ENCODE assay signal across 18 cellular contexts in genomic region chr20:9441948-9442347, GRCh38.
DNase-seq lines count a peak whose midpoint lies in the region; ATAC-seq, FAIRE-seq and TF ChIP-seq lines count a peak whose summit lies in the region.
"Had no signal": no experiment of that assay in that cellular context is flagged by ENCODE, and none has a peak within 500 bp of the region (broad histone marks: within the 10 kb centered on the region; RNA-seq: fewer than 3 reads in every experiment).

No MANE protein-coding gene starts in this region.

- no peaks in the 10 kb centered on the region for H3K36me3 ChIP-seq in GM12878 (ENCODE audit: control insufficient read depth in 2 of 2, insufficient read depth in 2 of 2, low read length in 1 of 2)
- H3K36me3 ChIP-seq in neural progenitor cell, result peaks cover 11% of the 10 kb centered on the region
- H3K36me3 ChIP-seq: SJCRH30 had no signal

- SMC1A ChIA-PET in GM12878 (lab: Charles Lee; ENCODE audit: uncharacterized antibody, unreplicated experiment), result no interaction called here

- H4K20me1 ChIP-seq in GM12878 (ENCODE audit: control insufficient read depth, insufficient read depth), result no peaks in the 10 kb centered on the region
- no peaks in the 10 kb centered on the region for H4K20me1 ChIP-seq in neural progenitor cell (ENCODE audit: low read depth)

- H3K4me2 ChIP-seq in GM12878 (ENCODE audit: control insufficient read depth, insufficient read depth) (no peak overlapping the region), neural progenitor cell (no peak overlapping the region)

- intact Hi-C loops in GM12878 (cut with micrococcal nuclease; ENCODE audit: unreplicated experiment), result no loop called here

- in situ Hi-C loops in GM12878 (cut with MboI), result no loop called here

- peaks cover 23% of the 10 kb centered on the region for H3K9me3 Mint-ChIP-seq in HFFc6
- H3K9me3 Mint-ChIP-seq in neural progenitor cell, result peaks cover 8% of the 10 kb centered on the region

- no peak for TF ChIP-seq EP300 in GM12878 (IDR thresholded peaks at IDR 0.05; ENCODE audit: borderline replicate concordance in 1 of 2, control insufficient read depth in 1 of 2, low read depth in 2 of 2, low read length in 2 of 2)

- CTCF ChIA-PET in GM12878 (lab: Yijun Ruan, JAX), result interaction anchor here (0.7 kb wide), 1 partner anchor 26 kb away, joined by 3 read pairs; no protein-coding TSS in a partner anchor

- H3K27me3 Mint-ChIP-seq in HFFc6 (ENCODE audit: insufficient read depth), result peaks cover 6% of the 10 kb centered on the region
- H3K27me3 Mint-ChIP-seq in neural progenitor cell (ENCODE audit: insufficient read depth, low read depth), result peaks cover 2% of the 10 kb centered on the region
- H3K27me3 Mint-ChIP-seq: IgD-negative memory B cell had no signal

- peak; percentile 78 for ATAC-seq in GM19324 (IDR thresholded peaks at IDR 0.05; ENCODE audit: low FRiP score, unreplicated experiment)
- ATAC-seq in HG03280 (IDR thresholded peaks at IDR 0.05; ENCODE audit: unreplicated experiment), result peak; percentile 64
- ATAC-seq in GM12878, result peak; percentile 79
- ATAC-seq: lower lobe of right lung had no signal

- H3K36me3 Mint-ChIP-seq in HFFc6 (ENCODE audit: low read depth), result peaks cover 58% of the 10 kb centered on the region
- H3K36me3 Mint-ChIP-seq in neural progenitor cell, result peaks cover 25% of the 10 kb centered on the region
- H3K36me3 Mint-ChIP-seq: IgD-negative memory B cell had no signal

- 0 out of 2 replicates have a peak, but pooled peaks cover 3% of the 10 kb centered on the region for H3K4me1 ChIP-seq in GM12878 (ENCODE audit: control insufficient read depth, insufficient read depth, low read length)
- H3K4me1 ChIP-seq in neural progenitor cell, result no peaks in the 10 kb centered on the region
- H3K4me1 ChIP-seq: lower lobe of right lung, SJCRH30 had no signal

- H3K79me2 ChIP-seq in GM12878 (ENCODE audit: control insufficient read depth, insufficient read depth, low read length) (no peaks in the 10 kb centered on the region), neural progenitor cell (ENCODE audit: low read depth) (no peaks in the 10 kb centered on the region)

- WGBS in GM12878 (ENCODE audit: insufficient coverage, insufficient replicate concordance, low lambda C conversion rate, missing lambda C conversion rate), result 13% methylated on average over 3 of the region's 3 CpGs

- H3K27me3 ChIP-seq in GM12878 (replicated peaks in 1 of 2; ENCODE audit: control insufficient read depth in 2 of 2, insufficient read depth in 2 of 2, low read length in 1 of 2) (no peaks in the 10 kb centered on the region), neural progenitor cell (no peaks in the 10 kb centered on the region)

- H3K4me1 Mint-ChIP-seq in HFFc6 (ENCODE audit: low read depth) (peaks cover 48% of the 10 kb centered on the region), neural progenitor cell (peaks cover 4% of the 10 kb centered on the region)
- H3K4me1 Mint-ChIP-seq: IgD-negative memory B cell had no signal

- H3K4me3 Mint-ChIP-seq in HFFc6 (no peak overlapping the region), neural progenitor cell (no peak overlapping the region)
- H3K4me3 Mint-ChIP-seq: IgD-negative memory B cell had no signal

- H3F3A ChIP-seq in neural progenitor cell (ENCODE audit: low read depth), result no peaks in the 10 kb centered on the region

- H3K4me3 ChIP-seq in GM12878 (no peak overlapping the region), neural progenitor cell (no peak overlapping the region)
- H3K4me3 ChIP-seq: lower lobe of right lung, SJCRH30 had no signal

- H2AFZ ChIP-seq in GM12878 (ENCODE audit: control insufficient read depth, low read depth, low read length), result no peak overlapping the region
- H2AFZ ChIP-seq in neural progenitor cell (replicated peaks), result no peak overlapping the region

- TF ChIP-seq POLR2A in GM12878 (IDR thresholded peaks at IDR 0.05; ENCODE audit: low read depth, low read length), result no peak

- no peak for FAIRE-seq in GM12878 (lab: Jason Lieb, UNC)

- POLR2A ChIA-PET in GM12878 (lab: Charles Lee), result no interaction called here

- TF ChIP-seq CTCF in HFFc6 (IDR thresholded peaks at IDR 0.05) (no peak), GM12878 (IDR thresholded peaks at IDR 0.05 in 2 of 3, conservative IDR thresholded peaks at IDR 0.05 in 1 of 3; ENCODE audit: control insufficient read depth in 2 of 3, extremely low read depth in 1 of 3, insufficient read depth in 1 of 3, low read depth in 3 of 3, low read length in 3 of 3) (no peak), neural progenitor cell (IDR thresholded peaks at IDR 0.05) (no peak)

- peaks cover 5% of the 10 kb centered on the region; the same call in 2 of the 3 replicates for H3K9me3 ChIP-seq in GM12878 (replicated peaks; ENCODE audit: control insufficient read depth, insufficient read depth, low read length)
- H3K9me3 ChIP-seq in neural progenitor cell (ENCODE audit: low read depth), result no peaks in the 10 kb centered on the region
- H3K9me3 ChIP-seq: lower lobe of right lung, SJCRH30 had no signal

- TF ChIP-seq RAD21 in GM12878 (IDR thresholded peaks at IDR 0.05; ENCODE audit: insufficient read depth, low read depth, low read length), result no peak

- RAD21 ChIA-PET in GM12878 (lab: Charles Lee; ENCODE audit: unreplicated experiment), result no interaction called here

- BruUV-seq in GM12878 (replicated peaks; lab: Mats Ljungman, UMichigan), result no TSS peak

- H3K27ac Mint-ChIP-seq in HFFc6, result peak overlapping the region; percentile 74; the same call in 1 of the 2 replicates
- H3K27ac Mint-ChIP-seq in neural progenitor cell, result no peak overlapping the region
- H3K27ac Mint-ChIP-seq: IgD-negative memory B cell had no signal

- no peak for DNase-seq in HFFc6
- peak; percentile 72 for DNase-seq in GM12878 (ENCODE audit: low read depth, low spot score)
- DNase-seq in T-helper 2 cell, result no peak
- DNase-seq in neural progenitor cell (ENCODE audit: low spot score), result no peak
- DNase-seq in iPS-NIHi7 (ENCODE audit: extremely low spot score), result no peak
- DNase-seq: activated CD4-positive, CD25-positive, alpha-beta regulatory T cell; activated T-cell treated with anti-CD3 and anti-CD28 coated beads, Interleukin-2, amount 50 U/mL, for 48 hours; amniotic stem cell; cortex of kidney; lower lobe of right lung; NCI-H187; NCI-H82; SJCRH30; substantia nigra had no signal

- H3K27ac ChIP-seq in GM12878 (ENCODE audit: control insufficient read depth, insufficient read depth) (no peak overlapping the region), neural progenitor cell (no peak overlapping the region)
- H3K27ac ChIP-seq: C4-2B, lower lobe of right lung, SJCRH30 had no signal

- H3K9ac ChIP-seq in GM12878 (ENCODE audit: control insufficient read depth, insufficient read depth, low read length), result no peak overlapping the region
- H3K9ac ChIP-seq in neural progenitor cell, result no peak overlapping the region

TF ChIP-seq in GM12878, 131 proteins besides CTCF, POLR2A, EP300 and RAD21 (continues in another document):
- TF ChIP-seq TCF12 (IDR thresholded peaks at IDR 0.05; ENCODE audit: low read depth, low read length), result no peak
- no peak for TF ChIP-seq ZSCAN29 (IDR thresholded peaks at IDR 0.05)
- no peak for TF ChIP-seq PML (IDR thresholded peaks at IDR 0.05; ENCODE audit: low read length)
- no peak for TF ChIP-seq MTA3 (IDR thresholded peaks at IDR 0.05; ENCODE audit: borderline replicate concordance, low read length)
- no peak for TF ChIP-seq KAT2A (conservative IDR thresholded peaks at IDR 0.05; ENCODE audit: control insufficient read depth, low read depth, low read length)
- TF ChIP-seq, protein P1, sequence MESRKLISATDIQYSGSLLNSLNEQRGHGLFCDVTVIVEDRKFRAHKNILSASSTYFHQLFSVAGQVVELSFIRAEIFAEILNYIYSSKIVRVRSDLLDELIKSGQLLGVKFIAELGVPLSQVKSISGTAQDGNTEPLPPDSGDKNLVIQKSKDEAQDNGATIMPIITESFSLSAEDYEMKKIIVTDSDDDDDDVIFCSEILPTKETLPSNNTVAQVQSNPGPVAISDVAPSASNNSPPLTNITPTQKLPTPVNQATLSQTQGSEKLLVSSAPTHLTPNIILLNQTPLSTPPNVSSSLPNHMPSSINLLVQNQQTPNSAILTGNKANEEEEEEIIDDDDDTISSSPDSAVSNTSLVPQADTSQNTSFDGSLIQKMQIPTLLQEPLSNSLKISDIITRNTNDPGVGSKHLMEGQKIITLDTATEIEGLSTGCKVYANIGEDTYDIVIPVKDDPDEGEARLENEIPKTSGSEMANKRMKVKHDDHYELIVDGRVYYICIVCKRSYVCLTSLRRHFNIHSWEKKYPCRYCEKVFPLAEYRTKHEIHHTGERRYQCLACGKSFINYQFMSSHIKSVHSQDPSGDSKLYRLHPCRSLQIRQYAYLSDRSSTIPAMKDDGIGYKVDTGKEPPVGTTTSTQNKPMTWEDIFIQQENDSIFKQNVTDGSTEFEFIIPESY (IDR thresholded peaks at IDR 0.05), result no peak
- no peak for TF ChIP-seq FOXK2 (IDR thresholded peaks at IDR 0.05)
- TF ChIP-seq BCL11A (IDR thresholded peaks at IDR 0.05; ENCODE audit: low read depth, low read length), result peak; percentile 45; the same call in 1 of the 2 replicates
- no peak for TF ChIP-seq STAT3 (IDR thresholded peaks at IDR 0.05; ENCODE audit: low read depth, low read length)
- no peak for TF ChIP-seq POU2F2 (IDR thresholded peaks at IDR 0.05; ENCODE audit: borderline replicate concordance, low read depth, low read length)
